In genomic region chr6:38723783-38724182, GRCh38 we compare ENCODE assay signal across 2 cellular contexts.
TF ChIP-seq lines count a peak whose summit lies in the region.

No MANE protein-coding gene starts in this region.

TF ChIP-seq in HEK293, 187 proteins besides CTCF, POLR2A, EP300 and RAD21:
- TF ChIP-seq ZNF157 (tag by site-specific recombination; IDR thresholded peaks at IDR 0.05) (no peak), ZNF394 (tag by site-specific recombination; IDR thresholded peaks at IDR 0.05; ENCODE audit: borderline replicate concordance) (0 out of 2 replicates have a peak, but pooled peaks have one; percentile 55), ZNF623 (tag by site-specific recombination; IDR thresholded peaks at IDR 0.05) (peak; percentile 37; the same call in 1 of the 2 replicates), ZNF426 (tag by site-specific recombination; IDR thresholded peaks at IDR 0.05) (peak; percentile 38), ZNF488 (tag by site-specific recombination; IDR thresholded peaks at IDR 0.05) (no peak), ZNF555 (tag by site-specific recombination; conservative IDR thresholded peaks at IDR 0.05) (peak; percentile 26), GLIS2 (tag by site-specific recombination; IDR thresholded peaks at IDR 0.05) (no peak), ZBTB11 (tag by site-specific recombination; conservative IDR thresholded peaks at IDR 0.05; ENCODE audit: low read depth) (0 out of 2 replicates have a peak, but pooled peaks have one; percentile 30), ZNF768 (tag by site-specific recombination; IDR thresholded peaks at IDR 0.05) (no peak), ZNF518A (tag by site-specific recombination; conservative IDR thresholded peaks at IDR 0.05; ENCODE audit: low read depth) (0 out of 2 replicates have a peak, but pooled peaks have one; percentile 40)
TF ChIP-seq in HEK293: peak in this region for 6.

TF ChIP-seq in K562, 482 proteins besides CTCF, POLR2A, EP300 and RAD21:
- TF ChIP-seq POLR2AphosphoS2 (IDR thresholded peaks at IDR 0.05; ENCODE audit: low read length), result no peak
